Comparison of ENCODE assay signal across 10 cellular contexts in the genomic region with DNA sequence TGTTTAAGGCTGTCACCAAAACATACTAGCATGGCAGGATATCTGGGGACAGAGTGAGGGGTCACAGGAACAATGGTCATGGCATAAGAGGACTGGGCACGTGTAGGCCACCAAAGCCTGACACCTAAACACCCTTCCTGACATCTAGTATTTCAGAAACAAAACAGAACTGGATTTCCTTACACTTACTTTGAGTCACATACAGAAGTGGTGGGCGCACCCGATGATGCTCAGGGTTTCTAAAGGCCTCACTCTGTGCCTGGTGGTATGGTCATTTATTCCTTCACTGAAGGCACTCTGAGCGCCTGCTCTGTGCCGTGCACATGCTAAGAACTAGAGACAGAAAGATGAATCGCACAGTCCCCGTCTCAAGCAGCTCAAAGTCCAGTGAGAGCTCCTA. TPM values are rescaled to one million over a fixed set of nuclear protein-coding genes. Genes with fewer than 3 reads are reported as not detected.
DNase-seq lines count a peak whose midpoint lies in the region; ATAC-seq and TF ChIP-seq lines count a peak whose summit lies in the region.
"Had no signal": no experiment of that assay in that cellular context is flagged by ENCODE, and none has a peak within 500 bp of the region (broad histone marks: within the 10 kb centered on the region; RNA-seq: fewer than 3 reads in every experiment).

No MANE protein-coding gene starts in this region.

- no peak for TF ChIP-seq EP300 in suprapubic skin (IDR thresholded peaks at IDR 0.05)

- peaks cover 50% of the 10 kb centered on the region for H3K4me1 Mint-ChIP-seq in CD8-positive, alpha-beta T cell (ENCODE audit: low read depth)
- H3K4me1 Mint-ChIP-seq in activated naive CD4-positive, alpha-beta T cell treated with anti-CD3 and anti-CD28 coated beads, Interleukin-2, amount 10 ng/mL, durations not matched to agents 7 days and 5 days = peaks cover 42% of the 10 kb centered on the region
- peaks cover 35 to 44% of the 10 kb centered on the region in 2 donors for H3K4me1 Mint-ChIP-seq in natural killer cell treated with Interleukin-12 subunit alpha and Interleukin-12 subunit beta and Interleukin-15 and Interleukin-18, amount 100 ng/mL, for 72 hours (ENCODE audit: low read depth in 2 of 2)

- CTCF ChIA-PET in CD8-positive, alpha-beta T cell (lab: Charles Lee) = no interaction called here
- CTCF ChIA-PET in activated naive CD4-positive, alpha-beta T cell treated with anti-CD3 and anti-CD28 coated beads, Interleukin-2, amount 10 ng/mL, durations not matched to agents 7 days and 5 days (lab: Charles Lee) = no interaction called here

- no peaks in the 10 kb centered on the region for H3K9me3 ChIP-seq in CD8-positive, alpha-beta T cell (ENCODE audit: low read length)
- no peaks in the 10 kb centered on the region for H3K9me3 ChIP-seq in suprapubic skin
- H3K9me3 ChIP-seq: transverse colon had no signal

- H3K4me3 ChIP-seq in CD8-positive, alpha-beta T cell (ENCODE audit: low read depth, low read length) = no peak overlapping the region
- no peak overlapping the region for H3K4me3 ChIP-seq in KMS-11 (IDR thresholded peaks at IDR 0.05; ENCODE audit: insufficient read depth, low read depth, low read length)
- no peak overlapping the region for H3K4me3 ChIP-seq in suprapubic skin

- no peaks in the 10 kb centered on the region for H3K36me3 ChIP-seq in CD8-positive, alpha-beta T cell (ENCODE audit: insufficient read depth, low read length)
- H3K36me3 ChIP-seq in KMS-11 (ENCODE audit: insufficient read depth) (no peaks in the 10 kb centered on the region), suprapubic skin (no peaks in the 10 kb centered on the region)
- H3K36me3 ChIP-seq: transverse colon had no signal

- 79% methylated on average over 7 of the region's 7 CpGs for WGBS in suprapubic skin

- H3K27me3 ChIP-seq in CD8-positive, alpha-beta T cell (ENCODE audit: insufficient read depth, low read length) = no peaks in the 10 kb centered on the region
- H3K27me3 ChIP-seq in KMS-11 (ENCODE audit: insufficient read depth, low read depth) (no peaks in the 10 kb centered on the region), suprapubic skin (no peaks in the 10 kb centered on the region)
- H3K27me3 ChIP-seq: transverse colon had no signal

- H3K4me2 ChIP-seq in KMS-11 = peak overlapping the region; percentile 97

- H3K27ac Mint-ChIP-seq in CD8-positive, alpha-beta T cell = peak overlapping the region; percentile 74
- H3K27ac Mint-ChIP-seq in activated naive CD4-positive, alpha-beta T cell treated with anti-CD3 and anti-CD28 coated beads, Interleukin-2, amount 10 ng/mL, durations not matched to agents 7 days and 5 days = peak overlapping the region; percentile 97
- peak overlapping the region; percentile 81 to 88 for H3K27ac Mint-ChIP-seq in natural killer cell treated with Interleukin-12 subunit alpha and Interleukin-12 subunit beta and Interleukin-15 and Interleukin-18, amount 100 ng/mL, for 72 hours

- peaks cover 9% of the 10 kb centered on the region for H3K36me3 Mint-ChIP-seq in CD8-positive, alpha-beta T cell
- H3K36me3 Mint-ChIP-seq in activated naive CD4-positive, alpha-beta T cell treated with anti-CD3 and anti-CD28 coated beads, Interleukin-2, amount 10 ng/mL, durations not matched to agents 7 days and 5 days = peaks cover 12% of the 10 kb centered on the region
- no peaks in the 10 kb centered on the region for H3K36me3 Mint-ChIP-seq in natural killer cell treated with Interleukin-12 subunit alpha and Interleukin-12 subunit beta and Interleukin-15 and Interleukin-18, amount 100 ng/mL, for 72 hours

- H2AFZ ChIP-seq in KMS-11 (ENCODE audit: low read depth) = no peak overlapping the region

- no peaks in the 10 kb centered on the region for H4K20me1 ChIP-seq in KMS-11 (ENCODE audit: insufficient read depth)

- in situ Hi-C loops in GM13977 (cut with MboI; ENCODE audit: low pct_unique_long_range_greater_than_20kb, low sequenced_read_pairs, unreplicated experiment) = no loop called here

- no peak for TF ChIP-seq CTCF in CD8-positive, alpha-beta T cell (IDR thresholded peaks at IDR 0.05)
- TF ChIP-seq CTCF in KMS-11 (conservative IDR thresholded peaks at IDR 0.05; ENCODE audit: low read depth, low read length) (no peak), suprapubic skin (IDR thresholded peaks at IDR 0.05) (no peak), GM13977 (IDR thresholded peaks at IDR 0.05; ENCODE audit: extremely low read depth, insufficient read depth, missing control alignments) (no peak)

- DNase-seq in CD8-positive, alpha-beta T cell = no peak
- DNase-seq in activated naive CD4-positive, alpha-beta T cell treated with anti-CD3 and anti-CD28 coated beads, Interleukin-2, amount 10 ng/mL, durations not matched to agents 7 days and 5 days = no peak
- DNase-seq in natural killer cell treated with Interleukin-12 subunit alpha and Interleukin-12 subunit beta and Interleukin-15 and Interleukin-18, amount 100 ng/mL, for 72 hours (ENCODE audit: low spot score) = no peak
- DNase-seq in suprapubic skin (ENCODE audit: low spot score in 2 of 2) = no peak
- no peak for DNase-seq in NCI-H1436 treated with DMSO at 0.1 percent for 48 hours (lab: John Stamatoyannopoulos, UW)
- no peak for DNase-seq in GM13977 (ENCODE audit: low spot score)
- DNase-seq: retina, transverse colon had no signal

- no peak overlapping the region for H3K27ac ChIP-seq in CD8-positive, alpha-beta T cell (ENCODE audit: low read depth, low read length)
- H3K27ac ChIP-seq in KMS-11 (peak overlapping the region; percentile 83), suprapubic skin (no peak overlapping the region)

- intact Hi-C loops in CD8-positive, alpha-beta T cell (cut with DNase I, micrococcal nuclease) = loop anchor here in 1 of 2 experiments (5.0 kb wide), 2 partner anchors 284 to 299 kb away; a partner anchor contains a TSS

- H3K9ac ChIP-seq in KMS-11 = peak overlapping the region; percentile 66

- H3K27me3 Mint-ChIP-seq in CD8-positive, alpha-beta T cell (ENCODE audit: low read depth) = no peaks in the 10 kb centered on the region
- H3K27me3 Mint-ChIP-seq in activated naive CD4-positive, alpha-beta T cell treated with anti-CD3 and anti-CD28 coated beads, Interleukin-2, amount 10 ng/mL, durations not matched to agents 7 days and 5 days = peaks cover 3% of the 10 kb centered on the region
- H3K27me3 Mint-ChIP-seq in natural killer cell treated with Interleukin-12 subunit alpha and Interleukin-12 subunit beta and Interleukin-15 and Interleukin-18, amount 100 ng/mL, for 72 hours = no peaks in the 10 kb centered on the region

- H3K79me2 ChIP-seq in KMS-11 (ENCODE audit: insufficient read depth, low read depth) = peaks cover 65% of the 10 kb centered on the region

- TF ChIP-seq POLR2A in suprapubic skin (IDR thresholded peaks at IDR 0.05) = no peak

- ATAC-seq in CD8-positive, alpha-beta T cell = no peak
- ATAC-seq in natural killer cell treated with Interleukin-12 subunit alpha and Interleukin-12 subunit beta and Interleukin-15 and Interleukin-18, amount 100 ng/mL, for 72 hours = no peak
- no peak for ATAC-seq in HG02981 (IDR thresholded peaks at IDR 0.05; ENCODE audit: unreplicated experiment)

- H3K9me3 Mint-ChIP-seq in CD8-positive, alpha-beta T cell = no peaks in the 10 kb centered on the region
- no peaks in the 10 kb centered on the region for H3K9me3 Mint-ChIP-seq in activated naive CD4-positive, alpha-beta T cell treated with anti-CD3 and anti-CD28 coated beads, Interleukin-2, amount 10 ng/mL, durations not matched to agents 7 days and 5 days
- no peaks in the 10 kb centered on the region for H3K9me3 Mint-ChIP-seq in natural killer cell treated with Interleukin-12 subunit alpha and Interleukin-12 subunit beta and Interleukin-15 and Interleukin-18, amount 100 ng/mL, for 72 hours

- H3K4me1 ChIP-seq in CD8-positive, alpha-beta T cell (ENCODE audit: insufficient read depth, low read length) = peaks cover 18% of the 10 kb centered on the region
- H3K4me1 ChIP-seq in KMS-11 (ENCODE audit: low read depth, poor library complexity, severe bottlenecking) (peaks cover 51% of the 10 kb centered on the region), suprapubic skin (peaks cover 34% of the 10 kb centered on the region)

- POLR2A ChIA-PET in CD8-positive, alpha-beta T cell (lab: Charles Lee) = interaction anchor here (3.0 to 3.1 kb wide), 2 partner anchors 48 to 69 kb away, joined by 19 to 42 read pairs; a partner anchor contains a TSS

- peak overlapping the region; percentile 89 for H3K4me3 Mint-ChIP-seq in CD8-positive, alpha-beta T cell
- peak overlapping the region; percentile 87 for H3K4me3 Mint-ChIP-seq in activated naive CD4-positive, alpha-beta T cell treated with anti-CD3 and anti-CD28 coated beads, Interleukin-2, amount 10 ng/mL, durations not matched to agents 7 days and 5 days
- H3K4me3 Mint-ChIP-seq in natural killer cell treated with Interleukin-12 subunit alpha and Interleukin-12 subunit beta and Interleukin-15 and Interleukin-18, amount 100 ng/mL, for 72 hours = peak overlapping the region; percentile 91

RNA-seq across cellular contexts. Expression of a gene that starts 2.0 kb away (rescaled TPM):
- total RNA-seq in CD8-positive, alpha-beta T cell = 1 to 10 TPM; 6.1 to 7.6 TPM
- total RNA-seq in natural killer cell treated with Interleukin-12 subunit alpha and Interleukin-12 subunit beta and Interleukin-15 and Interleukin-18, amount 100 ng/mL, for 72 hours = 10 to 100 TPM; 25.7 to 39.0 TPM
- total RNA-seq in suprapubic skin = 10 to 100 TPM; 10.5 to 15.2 (median 13.0) TPM

RNA-seq across cellular contexts. Expression of a gene that starts 48.4 kb away (rescaled TPM):
- 10 to 100 TPM; 49.0 to 50.7 TPM for total RNA-seq in CD8-positive, alpha-beta T cell
- total RNA-seq in natural killer cell treated with Interleukin-12 subunit alpha and Interleukin-12 subunit beta and Interleukin-15 and Interleukin-18, amount 100 ng/mL, for 72 hours = 10 to 100 TPM; 41.4 to 47.9 TPM
- 10 to 100 TPM; 26.6 to 58.1 (median 38.8) TPM for total RNA-seq in suprapubic skin
